Comparison of ENCODE assay signal across 1 cellular context in the genomic region with DNA sequence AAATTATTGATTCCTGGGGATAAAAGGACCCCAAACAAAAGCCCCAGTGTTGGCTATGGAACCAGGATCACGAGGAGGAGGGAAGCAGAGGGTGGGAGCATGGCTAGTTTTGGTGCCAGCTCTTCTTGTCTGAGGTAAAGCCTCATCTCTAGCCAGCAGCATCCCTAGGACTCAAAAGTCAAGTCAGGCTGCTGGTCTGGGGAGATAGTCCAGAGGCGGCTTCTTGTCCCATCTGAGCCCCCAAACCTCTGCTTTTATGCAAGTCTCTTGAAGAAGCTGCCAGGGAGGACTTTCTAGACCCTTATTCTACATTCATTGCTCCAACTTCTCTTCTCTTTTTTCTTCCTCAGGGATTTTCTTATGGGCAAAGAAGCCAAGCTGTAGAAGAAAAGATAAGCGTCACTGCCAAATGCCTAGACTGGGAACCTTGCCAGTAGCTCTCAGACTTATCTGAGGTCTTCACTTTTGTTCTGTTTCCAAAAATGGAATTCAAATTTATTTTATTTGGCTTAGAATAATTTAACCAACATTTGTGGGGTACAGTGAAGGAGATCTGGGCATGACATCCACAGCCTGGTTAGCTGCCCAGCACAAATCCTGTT.
TF ChIP-seq lines count a peak whose summit lies in the region.

No MANE protein-coding gene starts in this region.

TF ChIP-seq in H1, 55 proteins besides CTCF, POLR2A, EP300 and RAD21:
- no peak for TF ChIP-seq BRCA1 (IDR thresholded peaks at IDR 0.05; ENCODE audit: low read depth, low read length)
- no peak for TF ChIP-seq BCL11A (IDR thresholded peaks at IDR 0.05; ENCODE audit: low read depth in 2 of 2, low read length in 2 of 2)
- no peak for TF ChIP-seq TAF7 (optimal IDR thresholded peaks at IDR 0.05; ENCODE audit: borderline replicate concordance, low read depth, low read length)
- no peak for TF ChIP-seq SP4 (IDR thresholded peaks at IDR 0.05; ENCODE audit: low read length)
